ENCODE assay signal across 1 cellular context in the genomic region with DNA sequence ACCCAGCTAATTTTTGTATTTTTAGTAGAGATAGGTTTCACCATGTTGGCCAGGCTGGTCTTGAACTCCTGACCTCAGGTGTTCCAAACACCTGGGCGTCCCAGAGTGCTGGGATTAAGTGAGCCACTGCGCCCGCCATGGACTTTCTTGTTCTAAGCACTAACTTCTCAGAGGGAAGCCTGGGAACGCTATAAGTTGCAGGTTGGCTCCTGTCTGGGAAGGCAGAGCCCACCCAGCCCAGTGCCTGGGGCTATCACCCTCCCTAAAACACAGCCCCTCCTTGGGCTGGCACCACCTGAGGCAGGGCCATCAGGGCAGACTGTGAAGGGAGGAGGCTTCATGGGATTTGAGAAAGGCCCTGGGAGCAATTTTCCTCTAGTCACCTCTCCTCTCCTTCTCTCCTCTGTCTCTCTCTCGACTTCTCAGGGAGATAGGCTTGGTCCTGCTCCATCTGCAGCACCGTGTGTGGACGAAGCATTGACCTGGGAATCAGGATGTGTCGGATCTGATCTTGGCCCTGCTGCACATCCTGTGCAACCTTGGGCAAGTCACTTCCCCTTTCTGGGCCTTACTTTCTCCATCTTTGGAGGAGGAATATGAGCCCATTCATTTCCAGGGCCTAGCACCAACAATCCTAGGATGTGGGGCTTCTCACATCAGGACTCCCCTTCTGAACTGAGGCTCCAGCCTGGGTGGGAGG.
TF ChIP-seq lines count a peak whose summit lies in the region.

No MANE protein-coding gene starts in this region.

TF ChIP-seq in K562, 482 proteins besides CTCF, POLR2A, EP300 and RAD21:
- TF ChIP-seq NR2C1 (IDR thresholded peaks at IDR 0.05): no peak
- no peak for TF ChIP-seq NR2C1 (tag; IDR thresholded peaks at IDR 0.05)
- peak; percentile 74 for TF ChIP-seq SPI1 (IDR thresholded peaks at IDR 0.05; ENCODE audit: borderline replicate concordance, low read depth, low read length)
- TF ChIP-seq ILK (tag; IDR thresholded peaks at IDR 0.05; ENCODE audit: borderline replicate concordance, low read depth): no peak
